Comparison of ENCODE assay signal across 1 cellular context in genomic region chr22:35357883-35358621, GRCh38.
TF ChIP-seq lines count a peak whose summit lies in the region.

No MANE protein-coding gene starts in this region.

TF ChIP-seq in K562, 482 proteins besides CTCF, POLR2A, EP300 and RAD21:
- TF ChIP-seq E2F8 (IDR thresholded peaks at IDR 0.05; ENCODE audit: low read depth, partially characterized antibody) (no peak), RBM25 (IDR thresholded peaks at IDR 0.05; ENCODE audit: low read depth, low read length, severe bottlenecking) (peak; percentile 47)
